Comparison of ENCODE assay signal across 7 cellular contexts in genomic region chr12:71283883-71284282, GRCh38.
"Had no signal": no experiment of that assay in that cellular context is flagged by ENCODE, and none has a peak within 500 bp of the region (broad histone marks: within the 10 kb centered on the region; RNA-seq: fewer than 3 reads in every experiment).

No MANE protein-coding gene starts in this region.

- ATAC-seq: HepG2 had no signal

- H3K4me2 ChIP-seq: KMS-11 had no signal

- H3K27ac ChIP-seq: HL-60, KMS-11 had no signal

- H3K9ac ChIP-seq: KMS-11 had no signal

- DNase-seq: IMR-90, KBM-7, KG1 had no signal

- FAIRE-seq: HepG2, HTR-8/SVneo had no signal
